In the genomic region with DNA sequence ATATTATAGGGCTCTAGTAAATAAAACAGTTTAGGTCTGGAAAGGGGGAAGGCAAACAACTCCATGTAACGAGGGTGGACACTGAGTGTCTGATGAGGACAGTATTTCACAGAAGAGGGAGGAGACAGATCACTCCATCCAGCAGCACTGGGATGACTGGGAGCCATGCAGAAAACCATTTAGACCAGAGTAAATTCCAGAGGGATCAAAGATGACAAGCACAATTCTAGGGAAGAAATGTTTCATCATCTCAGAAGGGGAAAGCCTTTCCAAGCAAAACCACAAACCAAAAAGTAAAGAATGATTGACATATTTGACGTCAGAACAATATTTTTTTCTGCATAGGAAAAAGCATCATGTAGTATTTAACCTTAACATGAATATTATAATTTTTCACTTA, we compare ENCODE assay signal across 1 cellular context.
TF ChIP-seq lines count a peak whose summit lies in the region.

No MANE protein-coding gene starts in this region.

TF ChIP-seq in IMR-90, 13 proteins besides CTCF, POLR2A, EP300 and RAD21:
- TF ChIP-seq CEBPB (IDR thresholded peaks at IDR 0.05; ENCODE audit: low read depth, low read length) (no peak), MAFK (IDR thresholded peaks at IDR 0.05; ENCODE audit: low read depth, low read length) (no peak), RFX5 (IDR thresholded peaks at IDR 0.05; ENCODE audit: low read depth, low read length) (no peak), BHLHE40 (IDR thresholded peaks at IDR 0.05; ENCODE audit: low read depth, low read length) (no peak), MXI1 (IDR thresholded peaks at IDR 0.05; ENCODE audit: borderline replicate concordance, low read depth, low read length) (no peak), SMC3 (IDR thresholded peaks at IDR 0.05; ENCODE audit: low read depth, low read length) (no peak), MAZ (IDR thresholded peaks at IDR 0.05; ENCODE audit: borderline replicate concordance, low read depth, low read length) (no peak), NFE2L2 (IDR thresholded peaks at IDR 0.05; ENCODE audit: low read depth, low read length) (no peak), RCOR1 (IDR thresholded peaks at IDR 0.05; ENCODE audit: insufficient replicate concordance, low read length) (no peak), FOS (IDR thresholded peaks at IDR 0.05; ENCODE audit: low read depth, low read length) (no peak), CHD1 (IDR thresholded peaks at IDR 0.05; ENCODE audit: low read depth, low read length) (no peak)
- TF ChIP-seq, protein P1, sequence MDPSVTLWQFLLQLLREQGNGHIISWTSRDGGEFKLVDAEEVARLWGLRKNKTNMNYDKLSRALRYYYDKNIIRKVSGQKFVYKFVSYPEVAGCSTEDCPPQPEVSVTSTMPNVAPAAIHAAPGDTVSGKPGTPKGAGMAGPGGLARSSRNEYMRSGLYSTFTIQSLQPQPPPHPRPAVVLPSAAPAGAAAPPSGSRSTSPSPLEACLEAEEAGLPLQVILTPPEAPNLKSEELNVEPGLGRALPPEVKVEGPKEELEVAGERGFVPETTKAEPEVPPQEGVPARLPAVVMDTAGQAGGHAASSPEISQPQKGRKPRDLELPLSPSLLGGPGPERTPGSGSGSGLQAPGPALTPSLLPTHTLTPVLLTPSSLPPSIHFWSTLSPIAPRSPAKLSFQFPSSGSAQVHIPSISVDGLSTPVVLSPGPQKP (IDR thresholded peaks at IDR 0.05; ENCODE audit: borderline replicate concordance, low read depth, low read length), result no peak
- TF ChIP-seq, protein P2, sequence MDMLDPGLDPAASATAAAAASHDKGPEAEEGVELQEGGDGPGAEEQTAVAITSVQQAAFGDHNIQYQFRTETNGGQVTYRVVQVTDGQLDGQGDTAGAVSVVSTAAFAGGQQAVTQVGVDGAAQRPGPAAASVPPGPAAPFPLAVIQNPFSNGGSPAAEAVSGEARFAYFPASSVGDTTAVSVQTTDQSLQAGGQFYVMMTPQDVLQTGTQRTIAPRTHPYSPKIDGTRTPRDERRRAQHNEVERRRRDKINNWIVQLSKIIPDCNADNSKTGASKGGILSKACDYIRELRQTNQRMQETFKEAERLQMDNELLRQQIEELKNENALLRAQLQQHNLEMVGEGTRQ (IDR thresholded peaks at IDR 0.05; ENCODE audit: low read depth, low read length), result no peak
